ENCODE assay signal across 27 cellular contexts in the genomic region with DNA sequence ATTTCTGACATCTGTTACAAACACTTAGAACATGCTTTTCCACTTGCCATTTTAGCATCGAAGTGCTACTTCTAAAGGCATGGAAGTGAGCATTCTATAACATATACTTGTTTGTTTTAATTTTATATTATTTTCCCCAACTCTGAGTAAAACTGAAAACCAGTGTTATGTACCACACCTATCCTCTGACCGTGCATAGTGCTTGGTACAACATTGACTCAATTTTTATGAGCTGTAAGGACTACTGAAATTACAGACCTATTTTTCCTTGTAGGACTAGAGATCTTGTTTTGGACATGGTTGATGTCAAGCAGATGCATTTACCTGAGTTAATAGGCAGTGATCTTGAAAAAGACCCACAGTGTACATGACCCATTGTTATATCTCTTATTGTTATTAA.
"Had no signal": no experiment of that assay in that cellular context is flagged by ENCODE, and none has a peak within 500 bp of the region (broad histone marks: within the 10 kb centered on the region; RNA-seq: fewer than 3 reads in every experiment).

No MANE protein-coding gene starts in this region.

- H3K27ac Mint-ChIP-seq: activated B cell treated with CpG ODN at 0.5 μM for 24 hours; activated naive CD4-positive, alpha-beta T cell treated with anti-CD3 and anti-CD28 coated beads for 36 hours; T-helper 1 cell treated with Interleukin-12 subunit alpha and Interleukin-12 subunit beta and Interleukin-4 antibody, amounts not matched to agents 30 μg/mL and 1 μg/mL, for 36 hours had no signal

- H3K4me3 ChIP-seq: coronary artery, MG63, Peyer's patch, SJSA1 had no signal

- H3K4me3 Mint-ChIP-seq: activated B cell treated with CpG ODN at 0.5 μM for 24 hours; activated naive CD4-positive, alpha-beta T cell treated with anti-CD3 and anti-CD28 coated beads for 36 hours; T-helper 1 cell treated with Interleukin-12 subunit alpha and Interleukin-12 subunit beta and Interleukin-4 antibody, amounts not matched to agents 30 μg/mL and 1 μg/mL, for 36 hours had no signal

- H3K4me1 ChIP-seq: Peyer's patch, SJSA1 had no signal

- H3K27me3 Mint-ChIP-seq: activated B cell treated with CpG ODN at 0.5 μM for 24 hours had no signal

- H3K9me3 ChIP-seq: MG63, Peyer's patch, SJSA1 had no signal

- H3K9me3 Mint-ChIP-seq: activated B cell treated with CpG ODN at 0.5 μM for 24 hours; activated naive CD4-positive, alpha-beta T cell treated with anti-CD3 and anti-CD28 coated beads for 36 hours; activated T-helper 1 cell treated with anti-CD3 and anti-CD28 coated beads, Interleukin-12 subunit alpha, Interleukin-12 subunit beta, Interleukin-2, Interleukin-4 antibody, amounts not matched to agents 30 ng/mL and 10 ng/mL and 1 ng/mL, durations not matched to agents 14 hours and 24 hours and 36 hours; T-helper 1 cell treated with Interleukin-12 subunit alpha and Interleukin-12 subunit beta and Interleukin-4 antibody, amounts not matched to agents 30 μg/mL and 1 μg/mL, for 36 hours had no signal

- DNase-seq: activated B cell treated with CpG ODN at 0.5 μM for 24 hours; activated CD4-positive, alpha-beta T cell treated with anti-CD3 and anti-CD28 coated beads for 4 hours; activated CD8-positive, alpha-beta memory T cell treated with anti-CD3 and anti-CD28 coated beads for 24 hours; activated effector memory CD4-positive, alpha-beta T cell treated with anti-CD3 and anti-CD28 coated beads, Interleukin-2, amount 50 U/mL, for 16 hours; activated naive CD4-positive, alpha-beta T cell treated with anti-CD3 and anti-CD28 coated beads for 36 hours; aorta; central memory CD4-positive, alpha-beta T cell; MG63; NCI-H1092 treated with DMSO at 0.1 percent for 48 hours; NCI-H1417 treated with DMSO at 0.1 percent for 48 hours; NCI-H1694; NCI-H2029; NCI-H2107; NCI-H2171 treated with DMSO at 0.1 percent for 48 hours; NCI-H345; NCI-H510A; NCI-H526 treated with DMSO at 0.1 percent for 48 hours; NCI-H82; NK-92 treated with Interleukin-12 subunit alpha and Interleukin-12 subunit beta, amount 100 ng/mL, for 24 hours; Peyer's patch; Right ventricle myocardium superior; T1000 had no signal

- ATAC-seq: SK-N-SH treated with all-trans-retinoic acid at 6 μM for 48 hours had no signal
